In genomic region chr1:160085686-160086089, GRCh38 we compare ENCODE assay signal across 1 cellular context.
A peak's percentile ranks its signal among the peaks of the same experiment; 100 is the strongest.
TF ChIP-seq lines count a peak whose summit lies in the region.

No MANE protein-coding gene starts in this region.

TF ChIP-seq in HepG2, 621 proteins besides CTCF, POLR2A, EP300 and RAD21 (continues in another document):
- TF ChIP-seq ZNF720 (CRISPR knock-in tag; IDR thresholded peaks at IDR 0.05), result no peak
- 0 out of 2 replicates have a peak, but pooled peaks have one; percentile 31 for TF ChIP-seq ATF2 (CRISPR knock-in tag; IDR thresholded peaks at IDR 0.05)
- TF ChIP-seq THYN1 (CRISPR knock-in tag; IDR thresholded peaks at IDR 0.05; ENCODE audit: borderline replicate concordance, low read depth), result no peak
- TF ChIP-seq HMGXB4 (CRISPR knock-in tag; IDR thresholded peaks at IDR 0.05; ENCODE audit: borderline replicate concordance in 1 of 2, low read depth in 1 of 2), result 0 out of 4 replicates have a peak, but pooled peaks of 1 of the 2 experiments have one; percentile 35
- 0 out of 2 replicates have a peak, but pooled peaks have one; percentile 47 for TF ChIP-seq ELF3 (CRISPR knock-in tag; IDR thresholded peaks at IDR 0.05)
- 0 out of 2 replicates have a peak, but pooled peaks have one; percentile 19 for TF ChIP-seq FOXP4 (CRISPR knock-in tag; IDR thresholded peaks at IDR 0.05)
- 0 out of 2 replicates have a peak, but pooled peaks have one; percentile 26 for TF ChIP-seq CEBPG (CRISPR knock-in tag; IDR thresholded peaks at IDR 0.05)
- no peak for TF ChIP-seq DZIP1 (CRISPR knock-in tag; IDR thresholded peaks at IDR 0.05)
- TF ChIP-seq GABPB1 (CRISPR knock-in tag; IDR thresholded peaks at IDR 0.05), result 0 out of 2 replicates have a peak, but pooled peaks have one; percentile 15
- TF ChIP-seq ZNF282 (IDR thresholded peaks at IDR 0.05; ENCODE audit: partially characterized antibody), result no peak
- TF ChIP-seq ZNF256 (CRISPR knock-in tag; conservative IDR thresholded peaks at IDR 0.05), result no peak
- peak; percentile 35; the same call in 1 of the 2 replicates for TF ChIP-seq KDM2A (CRISPR knock-in tag; IDR thresholded peaks at IDR 0.05; ENCODE audit: borderline replicate concordance, low read depth)
- 0 out of 2 replicates have a peak, but pooled peaks have one; percentile 27 for TF ChIP-seq ISL2 (CRISPR knock-in tag; IDR thresholded peaks at IDR 0.05)
- TF ChIP-seq MEIS2 (CRISPR knock-in tag; IDR thresholded peaks at IDR 0.05), result 0 out of 2 replicates have a peak, but pooled peaks have one; percentile 29
- TF ChIP-seq IKZF5 (CRISPR knock-in tag; IDR thresholded peaks at IDR 0.05), result peak; percentile 33; the same call in 1 of the 2 replicates
- TF ChIP-seq SMC3 (IDR thresholded peaks at IDR 0.05; ENCODE audit: low read length), result peak; percentile 64
- TF ChIP-seq KLF16 (CRISPR knock-in tag; IDR thresholded peaks at IDR 0.05), result 0 out of 4 replicates have a peak, but pooled peaks of 1 of the 2 experiments have one; percentile 13
- no peak for TF ChIP-seq POLR2AphosphoS2 (IDR thresholded peaks at IDR 0.05; ENCODE audit: low read depth, low read length)
- TF ChIP-seq ZNF124 (CRISPR knock-in tag; IDR thresholded peaks at IDR 0.05), result no peak
- TF ChIP-seq RBAK (CRISPR knock-in tag; IDR thresholded peaks at IDR 0.05), result no peak
- no peak for TF ChIP-seq ARNT2 (CRISPR knock-in tag; IDR thresholded peaks at IDR 0.05; ENCODE audit: low read depth)
- TF ChIP-seq MIER2 (CRISPR knock-in tag; IDR thresholded peaks at IDR 0.05), result 0 out of 2 replicates have a peak, but pooled peaks have one; percentile 23
- TF ChIP-seq BATF2 (CRISPR knock-in tag; IDR thresholded peaks at IDR 0.05), result no peak
- no peak for TF ChIP-seq BHLHE40 (IDR thresholded peaks at IDR 0.05; ENCODE audit: low read length)
- no peak for TF ChIP-seq ZNF292 (CRISPR knock-in tag; IDR thresholded peaks at IDR 0.05; ENCODE audit: borderline replicate concordance, low read depth)
- no peak for TF ChIP-seq ARNT (IDR thresholded peaks at IDR 0.05)
- no peak for TF ChIP-seq SRSF4 (IDR thresholded peaks at IDR 0.05; ENCODE audit: low read depth, low read length, poor library complexity, severe bottlenecking)
- no peak for TF ChIP-seq ZMYM2 (CRISPR knock-in tag; IDR thresholded peaks at IDR 0.05)
- TF ChIP-seq ZBTB33 (CRISPR knock-in tag; IDR thresholded peaks at IDR 0.05), result peak; percentile 60
- TF ChIP-seq TFAP4 (IDR thresholded peaks at IDR 0.05; ENCODE audit: borderline replicate concordance, low read depth), result no peak
- TF ChIP-seq HOXA3 (CRISPR knock-in tag; IDR thresholded peaks at IDR 0.05), result peak; percentile 31; the same call in 1 of the 2 replicates
- peak; percentile 37 for TF ChIP-seq ZNF687 (CRISPR knock-in tag; IDR thresholded peaks at IDR 0.05)
- TF ChIP-seq HNRNPK (IDR thresholded peaks at IDR 0.05; ENCODE audit: low read depth, low read length, poor library complexity, severe bottlenecking), result peak; percentile 48
- no peak for TF ChIP-seq ZFP36L1 (CRISPR knock-in tag; IDR thresholded peaks at IDR 0.05)
- no peak for TF ChIP-seq FUBP1 (CRISPR knock-in tag; IDR thresholded peaks at IDR 0.05; ENCODE audit: borderline replicate concordance)
- TF ChIP-seq DR1 (CRISPR knock-in tag; IDR thresholded peaks at IDR 0.05), result no peak
- TF ChIP-seq STAG1 (CRISPR knock-in tag; IDR thresholded peaks at IDR 0.05), result peak; percentile 79
- TF ChIP-seq ZFX (CRISPR knock-in tag; IDR thresholded peaks at IDR 0.05; ENCODE audit: low read depth), result no peak
- TF ChIP-seq MEF2D (CRISPR knock-in tag; IDR thresholded peaks at IDR 0.05), result no peak
- no peak for TF ChIP-seq ZNF446 (CRISPR knock-in tag; IDR thresholded peaks at IDR 0.05)
- no peak for TF ChIP-seq PAX8 (CRISPR knock-in tag; IDR thresholded peaks at IDR 0.05; ENCODE audit: borderline replicate concordance)
- TF ChIP-seq NFYC (CRISPR knock-in tag; IDR thresholded peaks at IDR 0.05), result no peak
